13 cellular contexts compared by ENCODE assay signal in the genomic region with DNA sequence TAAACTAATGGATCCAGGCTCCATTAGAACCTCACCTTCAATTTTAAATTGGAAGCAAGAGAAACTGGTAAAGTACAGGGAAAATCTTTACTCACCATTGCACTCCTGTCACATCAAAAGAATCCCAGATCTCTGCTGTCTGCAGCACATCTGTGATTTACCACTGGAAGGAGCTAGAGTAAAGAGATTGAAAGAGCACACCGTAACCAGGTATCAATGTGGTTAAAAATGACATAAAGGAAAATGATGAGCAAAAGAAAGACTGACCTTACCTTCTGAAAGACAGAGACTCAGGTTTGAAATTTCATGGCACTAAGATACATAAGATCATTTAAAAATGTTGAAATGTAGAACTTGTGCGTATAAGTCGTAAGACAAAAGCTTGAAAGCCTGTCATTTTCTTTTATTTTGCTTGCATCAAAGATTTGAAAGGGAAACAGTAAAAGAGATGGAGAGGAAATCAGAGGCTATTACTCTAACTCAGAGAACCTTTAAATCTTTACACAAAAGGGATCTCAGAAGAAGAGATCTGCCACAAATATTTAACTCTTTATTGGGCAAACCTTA.
DNase-seq lines count a peak whose midpoint lies in the region; ATAC-seq, FAIRE-seq and TF ChIP-seq lines count a peak whose summit lies in the region.
"Had no signal": no experiment of that assay in that cellular context is flagged by ENCODE, and none has a peak within 500 bp of the region (broad histone marks: within the 10 kb centered on the region; RNA-seq: fewer than 3 reads in every experiment).

No MANE protein-coding gene starts in this region.

- no peak overlapping the region for H2AFZ ChIP-seq in neural cell (ENCODE audit: low read depth, low read length)

- H3K4me3 Mint-ChIP-seq in chondrocyte (ENCODE audit: unreplicated experiment) (no peak overlapping the region), mesothelial cell of epicardium (no peak overlapping the region)
- H3K4me3 Mint-ChIP-seq in CD8-positive, alpha-beta T cell: no peak overlapping the region
- H3K4me3 Mint-ChIP-seq: activated B cell treated with CpG ODN at 0.5 μM for 24 hours; effector memory CD8-positive, alpha-beta T cell; stimulated activated naive B cell treated with anti-CD40 and anti-IgM and Interleukin-4, amounts not matched to agents 10 μg/mL and 1 μg/mL and 100 μg/mL, for 72 hours had no signal

- H3K36me3 ChIP-seq in neural cell (ENCODE audit: insufficient read depth, low read length): no peaks in the 10 kb centered on the region
- no peaks in the 10 kb centered on the region for H3K36me3 ChIP-seq in CD8-positive, alpha-beta T cell (ENCODE audit: insufficient read depth, low read length)
- H3K36me3 ChIP-seq: lower lobe of right lung had no signal

- H3K79me2 ChIP-seq in neural cell (replicated peaks; ENCODE audit: insufficient read depth, low read length): no peaks in the 10 kb centered on the region

- no peak overlapping the region for H3K9ac ChIP-seq in neural cell (ENCODE audit: low read length)

- no peak overlapping the region for H3K4me2 ChIP-seq in neural cell (ENCODE audit: low read length)

- H3K4me3 ChIP-seq in LNCaP clone FGC (ENCODE audit: low read depth, low read length) (no peak overlapping the region), neural cell (ENCODE audit: low read length) (no peak overlapping the region)
- H3K4me3 ChIP-seq in CD8-positive, alpha-beta T cell (ENCODE audit: low read depth, low read length): no peak overlapping the region
- H3K4me3 ChIP-seq: lower lobe of right lung had no signal

- no peak overlapping the region for H3K27ac ChIP-seq in neural cell (ENCODE audit: low read length)
- no peak overlapping the region for H3K27ac ChIP-seq in CD8-positive, alpha-beta T cell (ENCODE audit: low read depth, low read length)
- H3K27ac ChIP-seq: lower lobe of right lung had no signal

- no peaks in the 10 kb centered on the region for H4K20me1 ChIP-seq in neural cell (ENCODE audit: insufficient read depth)

- H3K9me2 ChIP-seq in neural cell (ENCODE audit: insufficient read depth, low read length): no peaks in the 10 kb centered on the region

- peak; percentile 38 for TF ChIP-seq EP300 in neural cell (conservative IDR thresholded peaks at IDR 0.05; ENCODE audit: poor library complexity, severe bottlenecking)

- no peaks in the 10 kb centered on the region for H3K27me3 ChIP-seq in neural cell (ENCODE audit: insufficient read depth, low read depth, low read length)
- H3K27me3 ChIP-seq in CD8-positive, alpha-beta T cell (ENCODE audit: insufficient read depth, low read length): no peaks in the 10 kb centered on the region

- peak; percentile 98 for TF ChIP-seq RAD21 in neural cell (conservative IDR thresholded peaks at IDR 0.05)

- no peak for DNase-seq in D721Med (ENCODE audit: insufficient read length, low spot score)
- DNase-seq in LNCaP clone FGC (ENCODE audit: low read depth): peak; percentile 44
- no peak for DNase-seq in chondrocyte (ENCODE audit: low spot score)
- no peak for DNase-seq in CD8-positive, alpha-beta T cell
- DNase-seq in NK-92 treated with Interleukin-12 subunit alpha and Interleukin-12 subunit beta, amount 100 ng/mL, for 24 hours (lab: John Stamatoyannopoulos, UW): no peak
- DNase-seq in hepatic stellate cell (ENCODE audit: low spot score): no peak
- DNase-seq in mesothelial cell of epicardium (ENCODE audit: low spot score in 2 of 2, unreplicated experiment in 2 of 2): no peak
- DNase-seq: activated B cell treated with CpG ODN at 0.5 μM for 24 hours; activated naive CD4-positive, alpha-beta T cell; effector memory CD8-positive, alpha-beta T cell; lower lobe of right lung; stimulated activated naive B cell treated with anti-CD40 and anti-IgM and Interleukin-4, amounts not matched to agents 10 μg/mL and 1 μg/mL and 100 μg/mL, for 72 hours had no signal

- no peak overlapping the region for H3K27ac Mint-ChIP-seq in chondrocyte (ENCODE audit: unreplicated experiment)
- no peak overlapping the region for H3K27ac Mint-ChIP-seq in CD8-positive, alpha-beta T cell
- H3K27ac Mint-ChIP-seq in mesothelial cell of epicardium: no peak overlapping the region
- H3K27ac Mint-ChIP-seq: activated B cell treated with CpG ODN at 0.5 μM for 24 hours; effector memory CD8-positive, alpha-beta T cell; stimulated activated naive B cell treated with anti-CD40 and anti-IgM and Interleukin-4, amounts not matched to agents 10 μg/mL and 1 μg/mL and 100 μg/mL, for 72 hours had no signal

- no peak for FAIRE-seq in D721Med (lab: Jason Lieb, UNC)

- TF ChIP-seq CTCF in D721Med (IDR thresholded peaks at IDR 0.05; ENCODE audit: insufficient read depth, missing control alignments) (peak; percentile 60), LNCaP clone FGC (IDR thresholded peaks at IDR 0.05; ENCODE audit: control insufficient read depth, extremely low read depth, insufficient read depth) (peak; percentile 87), chondrocyte (IDR thresholded peaks at IDR 0.05) (peak; percentile 81), neural cell (IDR thresholded peaks at IDR 0.05; ENCODE audit: poor library complexity, severe bottlenecking) (peak; percentile 94), mesothelial cell of epicardium (IDR thresholded peaks at IDR 0.05; ENCODE audit: unreplicated experiment) (no peak)
- no peak for TF ChIP-seq CTCF in CD8-positive, alpha-beta T cell (IDR thresholded peaks at IDR 0.05)

- no peaks in the 10 kb centered on the region for H3K4me1 ChIP-seq in CD8-positive, alpha-beta T cell (ENCODE audit: insufficient read depth, low read length)
- H3K4me1 ChIP-seq: lower lobe of right lung had no signal

- POLR2A ChIA-PET in CD8-positive, alpha-beta T cell (lab: Charles Lee): no interaction called here

- H3K27me3 Mint-ChIP-seq in chondrocyte (ENCODE audit: low read depth) (peaks cover 6% of the 10 kb centered on the region), mesothelial cell of epicardium (ENCODE audit: low read depth) (peaks cover 14% of the 10 kb centered on the region)
- H3K27me3 Mint-ChIP-seq in CD8-positive, alpha-beta T cell (ENCODE audit: low read depth): no peaks in the 10 kb centered on the region
- H3K27me3 Mint-ChIP-seq: activated B cell treated with CpG ODN at 0.5 μM for 24 hours; effector memory CD8-positive, alpha-beta T cell; stimulated activated naive B cell treated with anti-CD40 and anti-IgM and Interleukin-4, amounts not matched to agents 10 μg/mL and 1 μg/mL and 100 μg/mL, for 72 hours had no signal

- intact Hi-C loops in CD8-positive, alpha-beta T cell (cut with DNase I, micrococcal nuclease): no loop called here

- no peaks in the 10 kb centered on the region for H3F3A ChIP-seq in neural cell (ENCODE audit: insufficient read depth, low read length, poor library complexity, severe bottlenecking)

- H3K36me3 Mint-ChIP-seq in chondrocyte (ENCODE audit: low read depth) (no peaks in the 10 kb centered on the region), mesothelial cell of epicardium (no peaks in the 10 kb centered on the region)
- no peaks in the 10 kb centered on the region for H3K36me3 Mint-ChIP-seq in CD8-positive, alpha-beta T cell
- H3K36me3 Mint-ChIP-seq: stimulated activated naive B cell treated with anti-CD40 and anti-IgM and Interleukin-4, amounts not matched to agents 10 μg/mL and 1 μg/mL and 100 μg/mL, for 72 hours had no signal

- no peak for ATAC-seq in CD8-positive, alpha-beta T cell
- ATAC-seq: effector memory CD8-positive, alpha-beta T cell; lower lobe of right lung; stimulated activated naive B cell treated with anti-CD40 and anti-IgM and Interleukin-4, amounts not matched to agents 10 μg/mL and 1 μg/mL and 100 μg/mL, for 72 hours had no signal

- H3K9me3 Mint-ChIP-seq in chondrocyte (ENCODE audit: low read depth): peaks cover 5% of the 10 kb centered on the region
- peaks cover under 1% of the 10 kb centered on the region for H3K9me3 Mint-ChIP-seq in CD8-positive, alpha-beta T cell
- H3K9me3 Mint-ChIP-seq in mesothelial cell of epicardium: peaks cover 2% of the 10 kb centered on the region
- H3K9me3 Mint-ChIP-seq: activated B cell treated with CpG ODN at 0.5 μM for 24 hours had no signal

- CTCF ChIA-PET in CD8-positive, alpha-beta T cell (lab: Charles Lee): no interaction called here

- H3K4me1 Mint-ChIP-seq in chondrocyte (ENCODE audit: low read depth) (no peaks in the 10 kb centered on the region), mesothelial cell of epicardium (peaks cover 7% of the 10 kb centered on the region)
- H3K4me1 Mint-ChIP-seq in CD8-positive, alpha-beta T cell (ENCODE audit: low read depth): no peaks in the 10 kb centered on the region
- H3K4me1 Mint-ChIP-seq: activated B cell treated with CpG ODN at 0.5 μM for 24 hours; stimulated activated naive B cell treated with anti-CD40 and anti-IgM and Interleukin-4, amounts not matched to agents 10 μg/mL and 1 μg/mL and 100 μg/mL, for 72 hours had no signal

- H3K9me3 ChIP-seq in neural cell (ENCODE audit: low read length): no peaks in the 10 kb centered on the region
- H3K9me3 ChIP-seq in CD8-positive, alpha-beta T cell (ENCODE audit: low read length): no peaks in the 10 kb centered on the region
- H3K9me3 ChIP-seq: lower lobe of right lung had no signal

TF ChIP-seq in neural cell, 6 proteins besides CTCF, POLR2A, EP300 and RAD21:
- TF ChIP-seq SMC3 (conservative IDR thresholded peaks at IDR 0.05; ENCODE audit: poor library complexity) (peak; percentile 95), TAF1 (IDR thresholded peaks at IDR 0.05; ENCODE audit: low read depth) (no peak)
- TF ChIP-seq, protein P1, sequence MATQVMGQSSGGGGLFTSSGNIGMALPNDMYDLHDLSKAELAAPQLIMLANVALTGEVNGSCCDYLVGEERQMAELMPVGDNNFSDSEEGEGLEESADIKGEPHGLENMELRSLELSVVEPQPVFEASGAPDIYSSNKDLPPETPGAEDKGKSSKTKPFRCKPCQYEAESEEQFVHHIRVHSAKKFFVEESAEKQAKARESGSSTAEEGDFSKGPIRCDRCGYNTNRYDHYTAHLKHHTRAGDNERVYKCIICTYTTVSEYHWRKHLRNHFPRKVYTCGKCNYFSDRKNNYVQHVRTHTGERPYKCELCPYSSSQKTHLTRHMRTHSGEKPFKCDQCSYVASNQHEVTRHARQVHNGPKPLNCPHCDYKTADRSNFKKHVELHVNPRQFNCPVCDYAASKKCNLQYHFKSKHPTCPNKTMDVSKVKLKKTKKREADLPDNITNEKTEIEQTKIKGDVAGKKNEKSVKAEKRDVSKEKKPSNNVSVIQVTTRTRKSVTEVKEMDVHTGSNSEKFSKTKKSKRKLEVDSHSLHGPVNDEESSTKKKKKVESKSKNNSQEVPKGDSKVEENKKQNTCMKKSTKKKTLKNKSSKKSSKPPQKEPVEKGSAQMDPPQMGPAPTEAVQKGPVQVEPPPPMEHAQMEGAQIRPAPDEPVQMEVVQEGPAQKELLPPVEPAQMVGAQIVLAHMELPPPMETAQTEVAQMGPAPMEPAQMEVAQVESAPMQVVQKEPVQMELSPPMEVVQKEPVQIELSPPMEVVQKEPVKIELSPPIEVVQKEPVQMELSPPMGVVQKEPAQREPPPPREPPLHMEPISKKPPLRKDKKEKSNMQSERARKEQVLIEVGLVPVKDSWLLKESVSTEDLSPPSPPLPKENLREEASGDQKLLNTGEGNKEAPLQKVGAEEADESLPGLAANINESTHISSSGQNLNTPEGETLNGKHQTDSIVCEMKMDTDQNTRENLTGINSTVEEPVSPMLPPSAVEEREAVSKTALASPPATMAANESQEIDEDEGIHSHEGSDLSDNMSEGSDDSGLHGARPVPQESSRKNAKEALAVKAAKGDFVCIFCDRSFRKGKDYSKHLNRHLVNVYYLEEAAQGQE (IDR thresholded peaks at IDR 0.05; ENCODE audit: borderline replicate concordance): peak; percentile 28
TF ChIP-seq in neural cell: peak in this region for 2.

Comparison
In these comparisons a context has a peak if more than half of its experiments do, and no peak if none do; other contexts are left out.
1. CTCF ChIP-seq: peak in D721Med (single experiment), LNCaP clone FGC (single experiment), chondrocyte (single experiment) and neural cell (single experiment); none in CD8-positive, alpha-beta T cell (single experiment) and mesothelial cell of epicardium (single experiment).